Comparison of ENCODE assay signal across 1 cellular context in the genomic region with DNA sequence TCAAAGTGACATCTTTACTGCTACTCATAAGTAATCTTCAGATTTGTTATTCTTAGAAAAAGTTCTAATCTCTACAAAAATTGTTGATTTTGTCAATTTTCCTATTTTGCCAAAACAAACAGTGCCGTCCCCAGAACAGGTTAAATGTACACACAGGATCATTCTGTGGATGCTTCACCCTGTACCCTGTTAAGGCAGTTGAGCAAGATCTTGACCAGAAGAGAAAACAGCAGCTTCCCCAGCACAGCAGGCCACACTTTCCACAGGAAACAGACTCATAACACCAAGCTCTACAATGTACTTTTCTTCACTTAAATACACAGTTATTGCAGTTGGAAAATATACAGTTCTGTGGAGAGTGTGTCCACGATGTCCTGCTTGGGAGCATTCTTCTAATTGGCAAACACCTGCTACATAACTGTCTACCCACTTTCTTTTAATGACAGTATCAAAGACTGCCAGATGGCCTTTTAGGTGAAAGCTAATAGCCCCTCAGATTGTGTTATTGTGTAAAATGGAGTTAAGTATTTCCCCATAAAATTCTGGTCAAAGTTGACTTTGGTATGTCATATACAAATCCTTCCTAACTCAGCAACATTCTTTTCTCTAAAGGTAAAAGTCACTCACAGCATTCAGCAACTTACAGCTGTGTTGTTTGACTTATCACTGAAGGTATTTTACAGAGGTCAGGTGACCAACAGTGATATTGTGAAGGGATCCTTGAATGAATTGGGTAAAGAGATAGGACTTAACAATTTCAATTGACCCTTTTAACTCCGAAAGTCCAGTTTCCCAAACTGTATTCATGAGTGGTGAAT.
A peak's percentile ranks its signal among the peaks of the same experiment; 100 is the strongest.
TF ChIP-seq lines count a peak whose summit lies in the region.

No MANE protein-coding gene starts in this region.

TF ChIP-seq in HepG2, 621 proteins besides CTCF, POLR2A, EP300 and RAD21 (continued from another document and continues in another):
- TF ChIP-seq HMGA1 (CRISPR knock-in tag; conservative IDR thresholded peaks at IDR 0.05) (no peak; the same call in 1 of the 2 replicates), HMG20B (CRISPR knock-in tag; conservative IDR thresholded peaks at IDR 0.05) (peak; percentile 65; the same call in 1 of the 2 replicates), SNAI1 (CRISPR knock-in tag; IDR thresholded peaks at IDR 0.05; ENCODE audit: borderline replicate concordance) (peak; percentile 57; the same call in 1 of the 2 replicates), ZNF781 (CRISPR knock-in tag; IDR thresholded peaks at IDR 0.05; ENCODE audit: borderline replicate concordance, not compliant biosample characterization) (no peak), RARG (CRISPR knock-in tag; IDR thresholded peaks at IDR 0.05; ENCODE audit: low read depth) (peak; percentile 94; the same call in 1 of the 2 replicates), PHB2 (IDR thresholded peaks at IDR 0.05; ENCODE audit: partially characterized antibody) (no peak), GFI1 (CRISPR knock-in tag; IDR thresholded peaks at IDR 0.05; ENCODE audit: borderline replicate concordance) (peak; percentile 92; the same call in 1 of the 2 replicates), NFE2L1 (CRISPR knock-in tag; IDR thresholded peaks at IDR 0.05; ENCODE audit: borderline replicate concordance) (no peak), CEBPG (CRISPR knock-in tag; IDR thresholded peaks at IDR 0.05) (peak; percentile 98), ZNF232 (CRISPR knock-in tag; IDR thresholded peaks at IDR 0.05; ENCODE audit: borderline replicate concordance) (peak; percentile 94; the same call in 1 of the 2 replicates), ZNF7 (CRISPR knock-in tag; IDR thresholded peaks at IDR 0.05) (peak; percentile 32; the same call in 1 of the 2 replicates), ZSCAN12 (CRISPR knock-in tag; IDR thresholded peaks at IDR 0.05) (no peak), ZNF343 (CRISPR knock-in tag; IDR thresholded peaks at IDR 0.05) (0 out of 2 replicates have a peak, but pooled peaks have one; percentile 63), HIVEP1 (CRISPR knock-in tag; IDR thresholded peaks at IDR 0.05) (no peak), MIER2 (CRISPR knock-in tag; IDR thresholded peaks at IDR 0.05) (peak; percentile 23; the same call in 1 of the 2 replicates), ZNF761 (CRISPR knock-in tag; conservative IDR thresholded peaks at IDR 0.05) (0 out of 2 replicates have a peak, but pooled peaks have one; percentile 44), FOXA3 (CRISPR knock-in tag; IDR thresholded peaks at IDR 0.05) (peak; percentile 100), GATAD1 (CRISPR knock-in tag; IDR thresholded peaks at IDR 0.05) (peak; percentile 78), KDM2A (CRISPR knock-in tag; IDR thresholded peaks at IDR 0.05; ENCODE audit: borderline replicate concordance, low read depth) (no peak; the same call in 1 of the 2 replicates), ZNF816 (CRISPR knock-in tag; IDR thresholded peaks at IDR 0.05; ENCODE audit: borderline replicate concordance) (peak; percentile 89; the same call in 1 of the 2 replicates), RBM22 (optimal IDR thresholded peaks at IDR 0.05; ENCODE audit: low read length) (peak; percentile 94), MEIS2 (CRISPR knock-in tag; IDR thresholded peaks at IDR 0.05) (peak; percentile 92), ZBTB20 (CRISPR knock-in tag; IDR thresholded peaks at IDR 0.05; ENCODE audit: borderline replicate concordance, low read depth) (peak; percentile 98; the same call in 1 of the 2 replicates), BCL6 (CRISPR knock-in tag; IDR thresholded peaks at IDR 0.05) (peak; percentile 98), ZNF432 (CRISPR knock-in tag; IDR thresholded peaks at IDR 0.05; ENCODE audit: borderline replicate concordance) (no peak), ZNF292 (CRISPR knock-in tag; IDR thresholded peaks at IDR 0.05; ENCODE audit: borderline replicate concordance, low read depth) (peak; percentile 93), ZNF510 (CRISPR knock-in tag; IDR thresholded peaks at IDR 0.05; ENCODE audit: low read depth) (peak; percentile 74; the same call in 1 of the 2 replicates), ZBTB7B (CRISPR knock-in tag; IDR thresholded peaks at IDR 0.05) (0 out of 2 replicates have a peak, but pooled peaks have one; percentile 52), ZNF331 (CRISPR knock-in tag; IDR thresholded peaks at IDR 0.05) (peak; percentile 93), MEIS1 (CRISPR knock-in tag; IDR thresholded peaks at IDR 0.05; ENCODE audit: borderline replicate concordance) (peak; percentile 78; the same call in 1 of the 2 replicates), SAFB2 (CRISPR knock-in tag; IDR thresholded peaks at IDR 0.05; ENCODE audit: borderline replicate concordance, low read depth) (peak; percentile 73; the same call in 1 of the 2 replicates), ZNF160 (CRISPR knock-in tag; IDR thresholded peaks at IDR 0.05) (no peak), ZFP41 (CRISPR knock-in tag; IDR thresholded peaks at IDR 0.05; ENCODE audit: borderline replicate concordance) (no peak)
- TF ChIP-seq, protein P1, sequence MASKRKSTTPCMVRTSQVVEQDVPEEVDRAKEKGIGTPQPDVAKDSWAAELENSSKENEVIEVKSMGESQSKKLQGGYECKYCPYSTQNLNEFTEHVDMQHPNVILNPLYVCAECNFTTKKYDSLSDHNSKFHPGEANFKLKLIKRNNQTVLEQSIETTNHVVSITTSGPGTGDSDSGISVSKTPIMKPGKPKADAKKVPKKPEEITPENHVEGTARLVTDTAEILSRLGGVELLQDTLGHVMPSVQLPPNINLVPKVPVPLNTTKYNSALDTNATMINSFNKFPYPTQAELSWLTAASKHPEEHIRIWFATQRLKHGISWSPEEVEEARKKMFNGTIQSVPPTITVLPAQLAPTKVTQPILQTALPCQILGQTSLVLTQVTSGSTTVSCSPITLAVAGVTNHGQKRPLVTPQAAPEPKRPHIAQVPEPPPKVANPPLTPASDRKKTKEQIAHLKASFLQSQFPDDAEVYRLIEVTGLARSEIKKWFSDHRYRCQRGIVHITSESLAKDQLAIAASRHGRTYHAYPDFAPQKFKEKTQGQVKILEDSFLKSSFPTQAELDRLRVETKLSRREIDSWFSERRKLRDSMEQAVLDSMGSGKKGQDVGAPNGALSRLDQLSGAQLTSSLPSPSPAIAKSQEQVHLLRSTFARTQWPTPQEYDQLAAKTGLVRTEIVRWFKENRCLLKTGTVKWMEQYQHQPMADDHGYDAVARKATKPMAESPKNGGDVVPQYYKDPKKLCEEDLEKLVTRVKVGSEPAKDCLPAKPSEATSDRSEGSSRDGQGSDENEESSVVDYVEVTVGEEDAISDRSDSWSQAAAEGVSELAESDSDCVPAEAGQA (IDR thresholded peaks at IDR 0.05; ENCODE audit: low read depth): 0 out of 2 replicates have a peak, but pooled peaks have one; percentile 46
- TF ChIP-seq, protein P1 (CRISPR knock-in tag; IDR thresholded peaks at IDR 0.05; ENCODE audit: borderline replicate concordance): no peak
- TF ChIP-seq, protein P2, sequence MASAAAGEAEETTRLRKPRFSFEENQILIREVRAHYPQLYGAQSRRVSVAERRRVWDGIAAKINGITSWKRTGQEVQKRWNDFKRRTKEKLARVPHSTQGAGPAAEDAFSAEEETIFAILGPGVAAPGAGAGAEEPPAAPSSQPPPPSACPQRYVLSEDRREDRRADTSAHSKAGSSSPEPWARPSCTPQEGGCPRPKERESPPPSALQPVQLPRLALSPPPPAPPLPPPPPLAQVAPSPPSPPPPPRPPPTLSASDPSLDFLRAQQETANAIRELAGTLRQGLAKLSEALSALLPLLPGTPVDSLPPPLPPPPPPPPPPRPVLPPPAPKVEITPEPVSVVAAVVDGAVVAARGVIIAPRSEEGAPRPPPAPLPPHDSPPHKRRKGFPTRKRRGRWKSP (CRISPR knock-in tag; IDR thresholded peaks at IDR 0.05): peak; percentile 83; the same call in 1 of the 2 replicates
- TF ChIP-seq, protein P3, sequence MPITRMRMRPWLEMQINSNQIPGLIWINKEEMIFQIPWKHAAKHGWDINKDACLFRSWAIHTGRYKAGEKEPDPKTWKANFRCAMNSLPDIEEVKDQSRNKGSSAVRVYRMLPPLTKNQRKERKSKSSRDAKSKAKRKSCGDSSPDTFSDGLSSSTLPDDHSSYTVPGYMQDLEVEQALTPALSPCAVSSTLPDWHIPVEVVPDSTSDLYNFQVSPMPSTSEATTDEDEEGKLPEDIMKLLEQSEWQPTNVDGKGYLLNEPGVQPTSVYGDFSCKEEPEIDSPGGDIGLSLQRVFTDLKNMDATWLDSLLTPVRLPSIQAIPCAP (CRISPR knock-in tag; IDR thresholded peaks at IDR 0.05; ENCODE audit: low read depth): no peak
- TF ChIP-seq, protein P4, sequence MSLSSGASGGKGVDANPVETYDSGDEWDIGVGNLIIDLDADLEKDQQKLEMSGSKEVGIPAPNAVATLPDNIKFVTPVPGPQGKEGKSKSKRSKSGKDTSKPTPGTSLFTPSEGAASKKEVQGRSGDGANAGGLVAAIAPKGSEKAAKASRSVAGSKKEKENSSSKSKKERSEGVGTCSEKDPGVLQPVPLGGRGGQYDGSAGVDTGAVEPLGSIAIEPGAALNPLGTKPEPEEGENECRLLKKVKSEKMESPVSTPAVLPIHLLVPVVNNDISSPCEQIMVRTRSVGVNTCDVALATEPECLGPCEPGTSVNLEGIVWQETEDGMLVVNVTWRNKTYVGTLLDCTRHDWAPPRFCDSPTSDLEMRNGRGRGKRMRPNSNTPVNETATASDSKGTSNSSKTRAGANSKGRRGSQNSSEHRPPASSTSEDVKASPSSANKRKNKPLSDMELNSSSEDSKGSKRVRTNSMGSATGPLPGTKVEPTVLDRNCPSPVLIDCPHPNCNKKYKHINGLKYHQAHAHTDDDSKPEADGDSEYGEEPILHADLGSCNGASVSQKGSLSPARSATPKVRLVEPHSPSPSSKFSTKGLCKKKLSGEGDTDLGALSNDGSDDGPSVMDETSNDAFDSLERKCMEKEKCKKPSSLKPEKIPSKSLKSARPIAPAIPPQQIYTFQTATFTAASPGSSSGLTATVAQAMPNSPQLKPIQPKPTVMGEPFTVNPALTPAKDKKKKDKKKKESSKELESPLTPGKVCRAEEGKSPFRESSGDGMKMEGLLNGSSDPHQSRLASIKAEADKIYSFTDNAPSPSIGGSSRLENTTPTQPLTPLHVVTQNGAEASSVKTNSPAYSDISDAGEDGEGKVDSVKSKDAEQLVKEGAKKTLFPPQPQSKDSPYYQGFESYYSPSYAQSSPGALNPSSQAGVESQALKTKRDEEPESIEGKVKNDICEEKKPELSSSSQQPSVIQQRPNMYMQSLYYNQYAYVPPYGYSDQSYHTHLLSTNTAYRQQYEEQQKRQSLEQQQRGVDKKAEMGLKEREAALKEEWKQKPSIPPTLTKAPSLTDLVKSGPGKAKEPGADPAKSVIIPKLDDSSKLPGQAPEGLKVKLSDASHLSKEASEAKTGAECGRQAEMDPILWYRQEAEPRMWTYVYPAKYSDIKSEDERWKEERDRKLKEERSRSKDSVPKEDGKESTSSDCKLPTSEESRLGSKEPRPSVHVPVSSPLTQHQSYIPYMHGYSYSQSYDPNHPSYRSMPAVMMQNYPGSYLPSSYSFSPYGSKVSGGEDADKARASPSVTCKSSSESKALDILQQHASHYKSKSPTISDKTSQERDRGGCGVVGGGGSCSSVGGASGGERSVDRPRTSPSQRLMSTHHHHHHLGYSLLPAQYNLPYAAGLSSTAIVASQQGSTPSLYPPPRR (CRISPR knock-in tag; IDR thresholded peaks at IDR 0.05; ENCODE audit: borderline replicate concordance): peak; percentile 100
- TF ChIP-seq, protein P5, sequence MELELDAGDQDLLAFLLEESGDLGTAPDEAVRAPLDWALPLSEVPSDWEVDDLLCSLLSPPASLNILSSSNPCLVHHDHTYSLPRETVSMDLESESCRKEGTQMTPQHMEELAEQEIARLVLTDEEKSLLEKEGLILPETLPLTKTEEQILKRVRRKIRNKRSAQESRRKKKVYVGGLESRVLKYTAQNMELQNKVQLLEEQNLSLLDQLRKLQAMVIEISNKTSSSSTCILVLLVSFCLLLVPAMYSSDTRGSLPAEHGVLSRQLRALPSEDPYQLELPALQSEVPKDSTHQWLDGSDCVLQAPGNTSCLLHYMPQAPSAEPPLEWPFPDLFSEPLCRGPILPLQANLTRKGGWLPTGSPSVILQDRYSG (CRISPR knock-in tag; IDR thresholded peaks at IDR 0.05): no peak
- TF ChIP-seq, protein P6, sequence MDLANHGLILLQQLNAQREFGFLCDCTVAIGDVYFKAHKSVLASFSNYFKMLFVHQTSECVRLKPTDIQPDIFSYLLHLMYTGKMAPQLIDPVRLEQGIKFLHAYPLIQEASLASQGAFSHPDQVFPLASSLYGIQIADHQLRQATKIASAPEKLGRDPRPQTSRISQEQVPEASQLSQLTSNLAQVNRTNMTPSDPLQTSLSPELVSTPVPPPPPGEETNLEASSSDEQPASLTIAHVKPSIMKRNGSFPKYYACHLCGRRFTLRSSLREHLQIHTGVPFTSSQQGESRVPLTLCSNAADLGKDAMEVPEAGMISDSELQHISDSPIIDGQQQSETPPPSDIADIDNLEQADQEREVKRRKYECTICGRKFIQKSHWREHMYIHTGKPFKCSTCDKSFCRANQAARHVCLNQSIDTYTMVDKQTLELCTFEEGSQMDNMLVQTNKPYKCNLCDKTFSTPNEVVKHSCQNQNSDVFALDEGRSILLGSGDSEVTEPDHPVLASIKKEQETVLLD (CRISPR knock-in tag; IDR thresholded peaks at IDR 0.05; ENCODE audit: low read depth): no peak
- TF ChIP-seq, protein P7, sequence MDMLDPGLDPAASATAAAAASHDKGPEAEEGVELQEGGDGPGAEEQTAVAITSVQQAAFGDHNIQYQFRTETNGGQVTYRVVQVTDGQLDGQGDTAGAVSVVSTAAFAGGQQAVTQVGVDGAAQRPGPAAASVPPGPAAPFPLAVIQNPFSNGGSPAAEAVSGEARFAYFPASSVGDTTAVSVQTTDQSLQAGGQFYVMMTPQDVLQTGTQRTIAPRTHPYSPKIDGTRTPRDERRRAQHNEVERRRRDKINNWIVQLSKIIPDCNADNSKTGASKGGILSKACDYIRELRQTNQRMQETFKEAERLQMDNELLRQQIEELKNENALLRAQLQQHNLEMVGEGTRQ (IDR thresholded peaks at IDR 0.05; ENCODE audit: low read depth, low read length): peak; percentile 34; the same call in 1 of the 2 replicates
- TF ChIP-seq, protein P7 (CRISPR knock-in tag; IDR thresholded peaks at IDR 0.05; ENCODE audit: borderline replicate concordance): peak; percentile 85; the same call in 1 of the 2 replicates
